Comparison of ENCODE assay signal across 22 cellular contexts in genomic region chr1:183226361-183226760, GRCh38. TPM values are rescaled to one million over a fixed set of nuclear protein-coding genes. Genes with fewer than 3 reads are reported as not detected.
"Had no signal": no experiment of that assay in that cellular context is flagged by ENCODE, and none has a peak within 500 bp of the region (broad histone marks: within the 10 kb centered on the region; RNA-seq: fewer than 3 reads in every experiment).

No MANE protein-coding gene starts in this region.

- H3K4me1 ChIP-seq: testis, uterus had no signal

- H3K27ac Mint-ChIP-seq: activated naive CD8-positive, alpha-beta T cell; activated T-cell treated with anti-CD3 and anti-CD28 coated beads, Interleukin-2, amount 50 U/mL, for 72 hours; natural killer cell treated with Interleukin-12 subunit alpha and Interleukin-12 subunit beta and Interleukin-15 and Interleukin-18, amount 100 ng/mL, for 72 hours; type B pancreatic cell had no signal

- ATAC-seq: mucosa of descending colon, sciatic nerve had no signal

- H3K9me3 Mint-ChIP-seq: activated T-cell treated with anti-CD3 and anti-CD28 coated beads, Interleukin-2, amount 50 U/mL, for 72 hours; natural killer cell treated with Interleukin-12 subunit alpha and Interleukin-12 subunit beta and Interleukin-15 and Interleukin-18, amount 100 ng/mL, for 72 hours; type B pancreatic cell had no signal

- H3K4me3 Mint-ChIP-seq: activated naive CD8-positive, alpha-beta T cell; activated T-cell treated with anti-CD3 and anti-CD28 coated beads, Interleukin-2, amount 50 U/mL, for 72 hours; type B pancreatic cell had no signal

- H3K9me3 ChIP-seq: esophagus squamous epithelium, left ventricle myocardium inferior, mucosa of descending colon, testis, uterus had no signal

- H3K27ac ChIP-seq: esophagus squamous epithelium, left ventricle myocardium inferior, skin epidermis, testis, uterus had no signal

- H3K27me3 Mint-ChIP-seq: activated naive CD8-positive, alpha-beta T cell; type B pancreatic cell had no signal

- DNase-seq: activated CD4-positive, alpha-beta T cell treated with anti-CD3 and anti-CD28 coated beads for 4 hours; activated CD4-positive, alpha-beta T cell treated with anti-CD3 and anti-CD28 coated beads, Interleukin-2, amount 50 U/mL, for 4 hours; activated naive CD4-positive, alpha-beta T cell treated with Interleukin-2 at 50 U/mL for 16 hours; activated T-cell treated with anti-CD3 and anti-CD28 coated beads for 4 hours; anterior cingulate cortex; effector CD4-positive, alpha-beta T cell; esophagus squamous epithelium; foreskin melanocyte; left ventricle myocardium inferior; mucosa of descending colon; stimulated activated CD4-positive, alpha-beta T cell treated with anti-CD3 and anti-CD28 coated beads, Interleukin-12 subunit alpha, Interleukin-12 subunit beta, amount 100 ng/mL, for 4 hours; stimulated activated CD4-positive, alpha-beta T cell treated with anti-CD3 and anti-CD28 coated beads, Interleukin-4, amount 100 ng/mL, for 1 hour; stimulated activated naive CD8-positive, alpha-beta T cell treated with anti-CD3 and anti-CD28 coated beads, Interleukin-15, Interleukin-2, amounts not matched to agents 100 U/mL and 50 U/mL, for 24 hours; testis; uterus had no signal

- H3K36me3 ChIP-seq: left ventricle myocardium inferior, uterus had no signal

- H3K36me3 Mint-ChIP-seq: activated naive CD8-positive, alpha-beta T cell; natural killer cell treated with Interleukin-12 subunit alpha and Interleukin-12 subunit beta and Interleukin-15 and Interleukin-18, amount 100 ng/mL, for 72 hours; type B pancreatic cell had no signal

- H3K27me3 ChIP-seq: esophagus squamous epithelium, testis, uterus had no signal

- H3K4me3 ChIP-seq: esophagus squamous epithelium, left ventricle myocardium inferior, lung, mucosa of descending colon, skin epidermis, testis, uterus had no signal

RNA-seq across cellular contexts. Expression of gene LAMC2, which starts 40.3 kb away (rescaled TPM):
- total RNA-seq: natural killer cell treated with Interleukin-12 subunit alpha and Interleukin-12 subunit beta and Interleukin-15 and Interleukin-18, amount 100 ng/mL, for 72 hours had no signal
